Comparison of ENCODE assay signal across 8 cellular contexts in the genomic region with DNA sequence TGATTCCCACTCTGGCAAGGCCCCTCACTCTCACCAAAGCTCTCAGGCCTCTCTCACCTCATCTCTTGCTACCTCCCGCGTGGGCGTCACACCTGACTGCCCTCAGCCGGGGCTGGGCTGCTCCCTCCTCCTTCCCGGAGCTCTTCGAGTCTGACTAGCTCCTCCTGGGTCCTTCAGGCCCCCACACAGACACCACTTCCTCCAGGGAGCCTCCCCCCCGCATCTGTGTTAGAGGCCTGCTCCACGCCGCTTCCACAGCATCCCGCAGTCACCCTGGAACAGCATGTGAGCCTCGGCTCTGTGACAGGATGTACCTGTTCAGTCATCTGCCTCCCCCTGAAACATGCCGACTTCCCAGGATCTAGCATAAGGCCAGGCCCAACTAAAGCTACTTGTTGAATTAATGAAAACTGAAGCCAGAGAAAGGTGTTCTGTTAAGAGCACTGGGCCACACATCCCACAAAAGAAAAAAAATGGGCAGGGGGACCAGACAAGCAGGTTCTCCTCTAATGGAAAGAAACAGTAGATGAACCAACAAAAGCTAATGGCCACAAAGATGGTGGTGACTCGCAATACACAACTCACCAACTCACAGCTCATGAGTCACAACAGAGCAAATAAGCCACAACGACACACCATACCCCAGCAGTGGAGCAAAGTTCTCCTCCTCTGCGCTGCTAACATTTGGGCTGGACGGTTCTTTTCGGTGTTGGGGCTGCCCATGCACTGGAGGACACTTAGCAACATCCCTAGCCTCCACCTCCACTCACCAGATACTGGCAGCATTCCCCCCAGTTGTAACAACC. TPM values are rescaled to one million over a fixed set of nuclear protein-coding genes. Genes with fewer than 3 reads are reported as not detected.
DNase-seq lines count a peak whose midpoint lies in the region; ATAC-seq and TF ChIP-seq lines count a peak whose summit lies in the region.

No MANE protein-coding gene starts in this region.

- peaks cover 65 to 81% (median 79%) of the 10 kb centered on the region in 4 donors for H3K4me1 ChIP-seq in stomach

- no peak for TF ChIP-seq EP300 in stomach (IDR thresholded peaks at IDR 0.05)

- TF ChIP-seq POLR2A in stomach (IDR thresholded peaks at IDR 0.05): no peak

- no peak for ATAC-seq in GM21390 (IDR thresholded peaks at IDR 0.05; ENCODE audit: unreplicated experiment)

- intact Hi-C loops in stomach (cut with DNase I; ENCODE audit: low total_unique reads): no loop called here

- peak overlapping the region; percentile 16 to 93 (median 74) for H3K27ac ChIP-seq in stomach

- H3K27me3 ChIP-seq in stomach: no peaks in the 10 kb centered on the region

- 42 to 53% (median 44%) methylated on average over 17 of the region's 17 CpGs for WGBS in stomach, 5 donors

- peaks cover 0 to 8% (median 3%) of the 10 kb centered on the region in 4 donors for H3K36me3 ChIP-seq in stomach

- peak; percentile 55 for DNase-seq in Daoy (ENCODE audit: low read depth)
- DNase-seq in MV-4-11 (lab: John Stamatoyannopoulos, UW): peak; percentile 66
- peak; percentile 22 for DNase-seq in activated T-helper 9 cell treated with anti-CD3 and anti-CD28 coated beads, Interleukin-2, amount 50 U/mL, for 16 hours (ENCODE audit: low read depth)
- peak; percentile 64 for DNase-seq in left kidney (ENCODE audit: low read depth, low spot score)
- DNase-seq in stomach: peak; percentile 46
- DNase-seq in anterior cingulate cortex (lab: John Stamatoyannopoulos, UW): no peak
- no peak for DNase-seq in occipital lobe (lab: John Stamatoyannopoulos, UW)

- peak overlapping the region; percentile 66 to 98 (median 93) for H3K4me3 ChIP-seq in stomach

- H3K9me3 ChIP-seq in stomach: no peaks in the 10 kb centered on the region

- TF ChIP-seq CTCF in stomach (IDR thresholded peaks at IDR 0.05): no peak

RNA-seq across cellular contexts. Expression of a gene that starts 3.0 kb away (rescaled TPM):
- total RNA-seq in Daoy (2014; rRNA removed; shearing (Covaris generic)): 26.5 and 38.0 TPM in 2 replicates
- 100 to 1,000 TPM in 1 of 5 donors, 10 to 100 TPM in 4; 36.9 to 112 (median 79.9) TPM for total RNA-seq in stomach
- 10 to 100 TPM; 19.5 to 33.6 (median 24.4) TPM for polyA plus RNA-seq in stomach
- 11.4 TPM for total RNA-seq in occipital lobe

RNA-seq across cellular contexts. Expression of a gene that starts 24.1 kb away (rescaled TPM):
- 104 and 113 TPM in 2 replicates for total RNA-seq in Daoy (2014; rRNA removed; shearing (Covaris generic))
- total RNA-seq in stomach (10 to 100 TPM in 3 of 5 donors, 1 to 10 TPM in 2; 5.3 to 69.2 (median 14.9) TPM), occipital lobe (23.4 TPM)
- 10 to 100 TPM; 27.5 to 40.2 (median 32.6) TPM for polyA plus RNA-seq in stomach

RNA-seq across cellular contexts. Expression of a gene that starts 27.3 kb away (rescaled TPM):
- 0.95 and 1.8 TPM in 2 replicates for total RNA-seq in Daoy (2014; rRNA removed; shearing (Covaris generic))
- total RNA-seq in stomach: 10 to 100 TPM in 2 of 5 donors, 1 to 10 TPM in 2, under 1 TPM in 1; 0.29 to 47.8 (median 4.9) TPM
- polyA plus RNA-seq in stomach: 10 to 100 TPM in 2 of 3 donors, 1 to 10 TPM in 1; 9.1 to 12.4 (median 10.4) TPM
- total RNA-seq in occipital lobe: 0.78 TPM

RNA-seq across cellular contexts. Expression of a gene that starts 28.0 kb away (rescaled TPM):
- 6.3 and 9.0 TPM in 2 replicates for total RNA-seq in Daoy (2014; rRNA removed; shearing (Covaris generic))
- total RNA-seq in stomach: 10 to 100 TPM in 2 of 5 donors, 1 to 10 TPM in 1, not detected in 2; 5.7 to 67.7 (median 45.1) TPM
- polyA plus RNA-seq in stomach: 1 to 10 TPM; 1.5 to 5.0 (median 2.4) TPM
- 67.1 TPM for total RNA-seq in occipital lobe

RNA-seq across cellular contexts. Expression of a gene that starts 46.5 kb away (rescaled TPM):
- 4.1 and 8.6 TPM in 2 replicates for total RNA-seq in Daoy (2014; rRNA removed; shearing (Covaris generic))
- total RNA-seq in stomach: 10 to 100 TPM; 34.9 to 83.9 (median 52.5) TPM
- polyA plus RNA-seq in stomach: 10 to 100 TPM in 2 of 3 donors, 1 to 10 TPM in 1; 5.3 to 22.5 (median 17.3) TPM
- total RNA-seq in occipital lobe: 0.47 TPM

Comparison
In these comparisons a context has a peak if more than half of its experiments do, and no peak if none do; other contexts are left out.
1. DNase-seq: peak in Daoy (single experiment), MV-4-11 (single experiment), activated T-helper 9 cell treated with anti-CD3 and anti-CD28 coated beads, Interleukin-2, amount 50 U/mL, for 16 hours (single experiment), left kidney (single experiment) and stomach (single experiment); none in anterior cingulate cortex (0 of 58) and occipital lobe (single experiment).